ENCODE assay signal across 26 cellular contexts in genomic region chr15:63638828-63639227, GRCh38. TPM values are rescaled to one million over a fixed set of nuclear protein-coding genes. Genes with fewer than 3 reads are reported as not detected.
"Had no signal": no experiment of that assay in that cellular context is flagged by ENCODE, and none has a peak within 500 bp of the region (broad histone marks: within the 10 kb centered on the region; RNA-seq: fewer than 3 reads in every experiment).

No MANE protein-coding gene starts in this region.

- H3K27me3 Mint-ChIP-seq: activated CD4-positive, alpha-beta memory T cell treated with anti-CD3 and anti-CD28 coated beads for 36 hours; effector memory CD8-positive, alpha-beta T cell; stimulated activated memory B cell treated with anti-CD40 and anti-IgM and Interleukin-4, amounts not matched to agents 10 μg/mL and 1 μg/mL and 100 μg/mL, for 72 hours had no signal

- H3K9me3 Mint-ChIP-seq: activated CD4-positive, alpha-beta memory T cell treated with anti-CD3 and anti-CD28 coated beads for 36 hours; activated T-helper 1 cell treated with anti-CD3 and anti-CD28 coated beads, Interleukin-12 subunit alpha, Interleukin-12 subunit beta, Interleukin-2, Interleukin-4 antibody, amounts not matched to agents 30 ng/mL and 10 ng/mL and 1 ng/mL, durations not matched to agents 14 hours and 24 hours and 36 hours; effector memory CD8-positive, alpha-beta T cell; immature natural killer cell; nephron progenitor cell; stimulated activated memory B cell treated with anti-CD40 and anti-IgM and Interleukin-4, amounts not matched to agents 10 μg/mL and 1 μg/mL and 100 μg/mL, for 72 hours had no signal

- H3K27ac ChIP-seq: adrenal gland, ascending aorta, hepatocyte, lower lobe of right lung, pancreas, psoas muscle, right atrium auricular region, SJSA1, upper lobe of right lung had no signal

- H3K4me1 ChIP-seq: adrenal gland, ascending aorta, lower lobe of right lung, pancreas, psoas muscle, right atrium auricular region, SJSA1, spleen, upper lobe of right lung had no signal

- H3K9me3 ChIP-seq: adrenal gland, ascending aorta, lower lobe of right lung, mucosa of descending colon, pancreas, psoas muscle, right atrium auricular region, SJSA1, spleen, upper lobe of right lung had no signal

- ATAC-seq: effector memory CD8-positive, alpha-beta T cell; esophagus mucosa; left lobe of liver; lower lobe of right lung; mucosa of descending colon; pancreas; psoas muscle; stimulated activated memory B cell treated with anti-CD40 and anti-IgM and Interleukin-4, amounts not matched to agents 10 μg/mL and 1 μg/mL and 100 μg/mL, for 72 hours; upper lobe of right lung had no signal

- FAIRE-seq: colon, endothelial cell of umbilical vein, pancreas had no signal

- H3K4me3 ChIP-seq: adrenal gland, ascending aorta, hepatocyte, lower lobe of right lung, mucosa of descending colon, pancreas, psoas muscle, right atrium auricular region, SJSA1, spleen, upper lobe of right lung had no signal

- H3K27me3 ChIP-seq: adrenal gland, ascending aorta, hepatocyte, pancreas, right atrium auricular region, SJSA1, spleen, upper lobe of right lung had no signal

- H3K4me3 Mint-ChIP-seq: activated CD4-positive, alpha-beta memory T cell treated with anti-CD3 and anti-CD28 coated beads for 36 hours; activated T-helper 1 cell treated with anti-CD3 and anti-CD28 coated beads, Interleukin-12 subunit alpha, Interleukin-12 subunit beta, Interleukin-2, Interleukin-4 antibody, amounts not matched to agents 30 ng/mL and 10 ng/mL and 1 ng/mL, durations not matched to agents 14 hours and 24 hours and 36 hours; effector memory CD8-positive, alpha-beta T cell; immature natural killer cell; nephron progenitor cell; stimulated activated memory B cell treated with anti-CD40 and anti-IgM and Interleukin-4, amounts not matched to agents 10 μg/mL and 1 μg/mL and 100 μg/mL, for 72 hours had no signal

- H3K4me2 ChIP-seq: hepatocyte had no signal

- DNase-seq: activated CD4-positive, alpha-beta memory T cell treated with anti-CD3 and anti-CD28 coated beads for 36 hours; activated CD4-positive, alpha-beta T cell treated with anti-CD3 and anti-CD28 coated beads for 48 hours; activated gamma-delta T cell treated with Interleukin-2 at 50 U/mL for 16 hours; adrenal gland; central memory CD4-positive, alpha-beta T cell; effector memory CD8-positive, alpha-beta T cell; foreskin melanocyte; immature natural killer cell; lower lobe of right lung; mesendoderm; mucosa of descending colon; nephron progenitor cell; pancreas; psoas muscle; spleen; upper lobe of right lung had no signal

- H3K79me2 ChIP-seq: hepatocyte had no signal

- H2AFZ ChIP-seq: hepatocyte had no signal

- H3K4me1 Mint-ChIP-seq: immature natural killer cell; nephron progenitor cell; stimulated activated memory B cell treated with anti-CD40 and anti-IgM and Interleukin-4, amounts not matched to agents 10 μg/mL and 1 μg/mL and 100 μg/mL, for 72 hours had no signal

RNA-seq across cellular contexts. Expression of gene FBXL22, which starts 41.6 kb away (rescaled TPM):
- total RNA-seq: endothelial cell of umbilical vein had no signal
